1 cellular context compared by ENCODE assay signal in the genomic region with DNA sequence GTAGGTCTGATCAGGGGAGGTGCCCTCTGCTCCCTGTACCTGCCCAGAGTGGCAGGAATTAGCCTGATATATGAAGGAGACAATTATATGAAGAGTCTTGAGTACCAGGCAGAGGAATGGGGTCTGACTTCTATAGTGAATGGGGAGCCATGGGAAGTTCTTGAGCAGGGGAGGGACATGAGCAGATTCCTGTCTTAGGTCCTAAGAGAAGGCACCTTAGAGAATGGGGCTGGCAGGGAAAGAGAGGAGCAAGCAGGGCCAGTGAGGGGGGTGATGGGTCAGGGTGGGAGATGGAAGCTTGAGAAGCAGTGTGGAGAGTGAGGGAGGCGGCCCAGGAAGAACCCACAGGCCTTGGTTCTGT.
TF ChIP-seq lines count a peak whose summit lies in the region.

No MANE protein-coding gene starts in this region.

TF ChIP-seq in GM12878, 131 proteins besides CTCF, POLR2A, EP300 and RAD21:
- TF ChIP-seq POLR2AphosphoS2 (IDR thresholded peaks at IDR 0.05; ENCODE audit: low read depth, low read length) (no peak), SP1 (IDR thresholded peaks at IDR 0.05; ENCODE audit: low read depth, low read length) (no peak), RCOR1 (conservative IDR thresholded peaks at IDR 0.05; ENCODE audit: low read depth, low read length) (no peak), RELA (IDR thresholded peaks at IDR 0.05; ENCODE audit: borderline replicate concordance, partially characterized antibody) (no peak), GATAD2B (conservative IDR thresholded peaks at IDR 0.05; ENCODE audit: low read depth) (no peak), SMAD5 (IDR thresholded peaks at IDR 0.05; ENCODE audit: low read depth) (no peak), BMI1 (IDR thresholded peaks at IDR 0.05; ENCODE audit: borderline replicate concordance) (no peak), KDM1A (IDR thresholded peaks at IDR 0.05; ENCODE audit: borderline replicate concordance) (no peak), ETV6 (conservative IDR thresholded peaks at IDR 0.05 in 1 of 2, IDR thresholded peaks at IDR 0.05 in 1 of 2; ENCODE audit: borderline replicate concordance in 1 of 2, low read depth in 1 of 2) (no peak), SPI1 (IDR thresholded peaks at IDR 0.05; ENCODE audit: borderline replicate concordance, insufficient read depth, low read depth, low read length) (no peak), POU2F2 (IDR thresholded peaks at IDR 0.05; ENCODE audit: borderline replicate concordance, low read depth, low read length) (no peak), SMC3 (IDR thresholded peaks at IDR 0.05; ENCODE audit: borderline replicate concordance, low read length) (no peak), MEF2B (IDR thresholded peaks at IDR 0.05; ENCODE audit: partially characterized antibody, poor library complexity, severe bottlenecking) (no peak), RAD51 (IDR thresholded peaks at IDR 0.05) (no peak), SRF (IDR thresholded peaks at IDR 0.05; ENCODE audit: low read depth in 2 of 2, low read length in 2 of 2) (no peak), IKZF1 (conservative IDR thresholded peaks at IDR 0.05) (no peak), STAT1 (conservative IDR thresholded peaks at IDR 0.05) (no peak), ZZZ3 (IDR thresholded peaks at IDR 0.05; ENCODE audit: control insufficient read depth, insufficient read length, low read depth) (no peak)
- TF ChIP-seq, protein P1, sequence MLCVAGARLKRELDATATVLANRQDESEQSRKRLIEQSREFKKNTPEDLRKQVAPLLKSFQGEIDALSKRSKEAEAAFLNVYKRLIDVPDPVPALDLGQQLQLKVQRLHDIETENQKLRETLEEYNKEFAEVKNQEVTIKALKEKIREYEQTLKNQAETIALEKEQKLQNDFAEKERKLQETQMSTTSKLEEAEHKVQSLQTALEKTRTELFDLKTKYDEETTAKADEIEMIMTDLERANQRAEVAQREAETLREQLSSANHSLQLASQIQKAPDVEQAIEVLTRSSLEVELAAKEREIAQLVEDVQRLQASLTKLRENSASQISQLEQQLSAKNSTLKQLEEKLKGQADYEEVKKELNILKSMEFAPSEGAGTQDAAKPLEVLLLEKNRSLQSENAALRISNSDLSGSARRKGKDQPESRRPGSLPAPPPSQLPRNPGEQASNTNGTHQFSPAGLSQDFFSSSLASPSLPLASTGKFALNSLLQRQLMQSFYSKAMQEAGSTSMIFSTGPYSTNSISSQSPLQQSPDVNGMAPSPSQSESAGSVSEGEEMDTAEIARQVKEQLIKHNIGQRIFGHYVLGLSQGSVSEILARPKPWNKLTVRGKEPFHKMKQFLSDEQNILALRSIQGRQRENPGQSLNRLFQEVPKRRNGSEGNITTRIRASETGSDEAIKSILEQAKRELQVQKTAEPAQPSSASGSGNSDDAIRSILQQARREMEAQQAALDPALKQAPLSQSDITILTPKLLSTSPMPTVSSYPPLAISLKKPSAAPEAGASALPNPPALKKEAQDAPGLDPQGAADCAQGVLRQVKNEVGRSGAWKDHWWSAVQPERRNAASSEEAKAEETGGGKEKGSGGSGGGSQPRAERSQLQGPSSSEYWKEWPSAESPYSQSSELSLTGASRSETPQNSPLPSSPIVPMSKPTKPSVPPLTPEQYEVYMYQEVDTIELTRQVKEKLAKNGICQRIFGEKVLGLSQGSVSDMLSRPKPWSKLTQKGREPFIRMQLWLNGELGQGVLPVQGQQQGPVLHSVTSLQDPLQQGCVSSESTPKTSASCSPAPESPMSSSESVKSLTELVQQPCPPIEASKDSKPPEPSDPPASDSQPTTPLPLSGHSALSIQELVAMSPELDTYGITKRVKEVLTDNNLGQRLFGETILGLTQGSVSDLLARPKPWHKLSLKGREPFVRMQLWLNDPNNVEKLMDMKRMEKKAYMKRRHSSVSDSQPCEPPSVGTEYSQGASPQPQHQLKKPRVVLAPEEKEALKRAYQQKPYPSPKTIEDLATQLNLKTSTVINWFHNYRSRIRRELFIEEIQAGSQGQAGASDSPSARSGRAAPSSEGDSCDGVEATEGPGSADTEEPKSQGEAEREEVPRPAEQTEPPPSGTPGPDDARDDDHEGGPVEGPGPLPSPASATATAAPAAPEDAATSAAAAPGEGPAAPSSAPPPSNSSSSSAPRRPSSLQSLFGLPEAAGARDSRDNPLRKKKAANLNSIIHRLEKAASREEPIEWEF (IDR thresholded peaks at IDR 0.05; ENCODE audit: insufficient replicate concordance, low read depth, low read length): no peak
TF ChIP-seq in GM12878: peak in this region for 0.
